Comparison of ENCODE assay signal across 1 cellular context in genomic region chr4:27049101-27049829, GRCh38.
TF ChIP-seq lines count a peak whose summit lies in the region.

No MANE protein-coding gene starts in this region.

TF ChIP-seq in SK-N-SH, 30 proteins besides CTCF, POLR2A, EP300 and RAD21 (continued from another document):
- no peak for TF ChIP-seq EZH2phosphoT487 (IDR thresholded peaks at IDR 0.05; ENCODE audit: borderline replicate concordance, low read depth)
- TF ChIP-seq GABPA (IDR thresholded peaks at IDR 0.05; ENCODE audit: low read depth) = no peak
- TF ChIP-seq RXRA (IDR thresholded peaks at IDR 0.05; ENCODE audit: borderline replicate concordance, low read depth) = no peak
- no peak for TF ChIP-seq CHD2 (IDR thresholded peaks at IDR 0.05; ENCODE audit: low read length, partially characterized antibody)
- no peak for TF ChIP-seq SMC3 (IDR thresholded peaks at IDR 0.05; ENCODE audit: low read depth, low read length)
- no peak for TF ChIP-seq YY1 (IDR thresholded peaks at IDR 0.05; ENCODE audit: low read depth)
- TF ChIP-seq ELF1 (IDR thresholded peaks at IDR 0.05) = no peak
TF ChIP-seq in SK-N-SH: peak in this region for 0.
